In the genomic region with DNA sequence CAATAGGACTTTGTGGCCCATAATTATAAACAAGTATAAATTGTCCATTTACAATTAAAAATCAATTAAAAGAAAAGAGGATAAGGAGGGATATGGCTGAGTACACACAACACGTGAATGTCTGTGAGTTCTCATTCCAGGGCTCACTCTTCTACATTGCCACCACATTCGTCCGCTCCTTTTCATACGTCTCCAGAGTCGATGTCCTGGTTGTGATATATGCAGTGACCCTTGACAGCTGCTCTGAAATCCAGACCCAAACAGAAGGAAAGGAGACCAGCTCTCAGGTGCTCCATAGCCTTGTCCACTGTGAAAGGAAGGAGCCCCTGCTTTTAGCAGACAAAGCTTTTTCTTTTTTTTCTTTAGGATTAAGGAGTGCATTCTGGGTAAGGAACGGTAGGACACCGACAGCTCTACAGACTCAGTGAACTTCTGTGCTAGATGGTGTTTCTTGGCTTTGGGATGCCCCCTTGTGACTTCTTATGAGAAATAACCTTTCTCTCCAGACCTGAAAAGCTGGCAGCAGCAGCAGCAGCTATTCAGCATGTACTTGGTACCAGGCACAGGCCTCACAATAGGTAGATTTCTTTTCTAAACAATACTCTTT, we compare ENCODE assay signal across 1 cellular context.
TF ChIP-seq lines count a peak whose summit lies in the region.

No MANE protein-coding gene starts in this region.

TF ChIP-seq in endothelial cell of umbilical vein, 7 proteins besides CTCF, POLR2A, EP300 and RAD21:
- no peak for TF ChIP-seq EZH2 (IDR thresholded peaks at IDR 0.05; ENCODE audit: borderline replicate concordance, low read depth, low read length, severe bottlenecking)
- no peak for TF ChIP-seq FOS (IDR thresholded peaks at IDR 0.05; ENCODE audit: borderline replicate concordance, insufficient read depth, low read length)
- TF ChIP-seq JUN (IDR thresholded peaks at IDR 0.05; ENCODE audit: borderline replicate concordance, insufficient read depth, insufficient read length, low read depth): no peak
- TF ChIP-seq, protein P1, sequence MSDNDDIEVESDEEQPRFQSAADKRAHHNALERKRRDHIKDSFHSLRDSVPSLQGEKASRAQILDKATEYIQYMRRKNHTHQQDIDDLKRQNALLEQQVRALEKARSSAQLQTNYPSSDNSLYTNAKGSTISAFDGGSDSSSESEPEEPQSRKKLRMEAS (IDR thresholded peaks at IDR 0.05; ENCODE audit: insufficient read depth, insufficient read length): no peak
- no peak for TF ChIP-seq POLR2AphosphoS5 (IDR thresholded peaks at IDR 0.05; ENCODE audit: insufficient read depth, low read depth, low read length)
- no peak for TF ChIP-seq MYC (IDR thresholded peaks at IDR 0.05; ENCODE audit: low read depth, low read length)
- TF ChIP-seq GATA2 (IDR thresholded peaks at IDR 0.05; ENCODE audit: insufficient read depth, insufficient read length, low read depth, low read length): no peak
